Comparison of ENCODE assay signal across 9 cellular contexts in genomic region chr6:3194535-3195376, GRCh38.
DNase-seq lines count a peak whose midpoint lies in the region; ATAC-seq and TF ChIP-seq lines count a peak whose summit lies in the region.
"Had no signal": no experiment of that assay in that cellular context is flagged by ENCODE, and none has a peak within 500 bp of the region (broad histone marks: within the 10 kb centered on the region; RNA-seq: fewer than 3 reads in every experiment).

No MANE protein-coding gene starts in this region.

- no peak for TF ChIP-seq CTCF in Loucy (conservative IDR thresholded peaks at IDR 0.05; ENCODE audit: low read length)
- no peak for TF ChIP-seq CTCF in astrocyte of the spinal cord (IDR thresholded peaks at IDR 0.05; ENCODE audit: low read depth, low read length)

- 0 out of 2 replicates have a peak overlapping the region, but pooled peaks have one; percentile 79 for H2AFZ ChIP-seq in Loucy (ENCODE audit: low read length)

- no peaks in the 10 kb centered on the region for H3K79me2 ChIP-seq in Loucy (ENCODE audit: insufficient read depth, low read length)

- DNase-seq in DMS 273 (lab: John Stamatoyannopoulos, UW; ENCODE audit: unreplicated experiment), result peak; percentile 56
- DNase-seq in astrocyte of the spinal cord (ENCODE audit: low read depth, low spot score), result peak; percentile 79
- DNase-seq in left kidney (ENCODE audit: low read depth, low spot score), result peak; percentile 85
- no peak for DNase-seq in stimulated activated CD4-positive, alpha-beta T cell treated with anti-CD3 and anti-CD28 coated beads, Interleukin-4, amount 100 ng/mL, for 24 hours
- no peak for DNase-seq in NCI-H2029 treated with DMSO at 0.1 percent for 48 hours (lab: John Stamatoyannopoulos, UW)
- DNase-seq in NCI-H2107 (lab: John Stamatoyannopoulos, UW), result no peak
- DNase-seq: activated T-cell treated with anti-CD3 and anti-CD28 coated beads, Interleukin-2, amount 50 U/mL, for 4 hours had no signal

- H3K9ac ChIP-seq in Loucy (ENCODE audit: low read depth, low read length, poor library complexity, severe bottlenecking), result no peak overlapping the region

- H3K27me3 ChIP-seq in Loucy (ENCODE audit: insufficient read depth, low read length, poor library complexity, severe bottlenecking), result no peaks in the 10 kb centered on the region

- no peak overlapping the region for H3K4me2 ChIP-seq in Loucy (ENCODE audit: low read depth, low read length, poor library complexity, severe bottlenecking)

- no peaks in the 10 kb centered on the region for H3K9me3 ChIP-seq in Loucy (ENCODE audit: insufficient read depth, low read depth, low read length)

- no peaks in the 10 kb centered on the region for H4K20me1 ChIP-seq in Loucy (ENCODE audit: insufficient read depth, low read length, poor library complexity, severe bottlenecking)

- H3K9me2 ChIP-seq in Loucy (replicated peaks; ENCODE audit: low read depth, low read length), result no peaks in the 10 kb centered on the region

- ATAC-seq in GM21360 (IDR thresholded peaks at IDR 0.05; ENCODE audit: unreplicated experiment), result no peak

- H3K4me1 ChIP-seq in Loucy (ENCODE audit: insufficient read depth, low read length, poor library complexity, severe bottlenecking), result peaks cover 5% of the 10 kb centered on the region

- in situ Hi-C loops in astrocyte of the spinal cord (cut with HindIII; ENCODE audit: low sequenced_read_pairs), result no loop called here

- no peaks in the 10 kb centered on the region for H3K36me3 ChIP-seq in Loucy (ENCODE audit: insufficient read depth, low read length)

- H3K4me3 ChIP-seq in Loucy (ENCODE audit: low read length, poor library complexity, severe bottlenecking), result no peak overlapping the region
- H3K4me3 ChIP-seq in astrocyte of the spinal cord (ENCODE audit: low read depth, low read length), result no peak overlapping the region

- no peaks in the 10 kb centered on the region for H3F3A ChIP-seq in Loucy (ENCODE audit: low read depth)

Comparison
In these comparisons a context has a peak if more than half of its experiments do, and no peak if none do; other contexts are left out.
1. DNase-seq: peak in DMS 273 (single experiment), astrocyte of the spinal cord (single experiment) and left kidney (single experiment); none in stimulated activated CD4-positive, alpha-beta T cell treated with anti-CD3 and anti-CD28 coated beads, Interleukin-4, amount 100 ng/mL, for 24 hours (single experiment), NCI-H2029 treated with DMSO at 0.1 percent for 48 hours (single experiment) and NCI-H2107 (single experiment).